In genomic region chr12:40152783-40153383, GRCh38 we compare ENCODE assay signal across 7 cellular contexts. TPM values are rescaled to one million over a fixed set of nuclear protein-coding genes. Genes with fewer than 3 reads are reported as not detected.
DNase-seq lines count a peak whose midpoint lies in the region; ATAC-seq and TF ChIP-seq lines count a peak whose summit lies in the region.

No MANE protein-coding gene starts in this region.

- peak; percentile 40 for DNase-seq in Jurkat, Clone E6-1 (ENCODE audit: low read depth, low spot score)
- peak; percentile 60 for DNase-seq in SK-N-DZ (ENCODE audit: low spot score)
- DNase-seq in brain microvascular endothelial cell, result peak; percentile 51
- DNase-seq in kidney glomerular epithelial cell (lab: John Stamatoyannopoulos, UW), result peak; percentile 22
- DNase-seq in stimulated activated CD4-positive, alpha-beta T cell treated with anti-CD3 and anti-CD28 coated beads, Interleukin-4, amount 100 ng/mL, for 48 hours (ENCODE audit: low read depth in 2 of 2), result peak; percentile 24 to 36

- in situ Hi-C loops in brain microvascular endothelial cell (cut with HindIII; ENCODE audit: low pct_ligation_motif_present, low sequenced_read_pairs), result no loop called here

- H3K4me3 ChIP-seq in Jurkat, Clone E6-1 (ENCODE audit: low read length), result no peak overlapping the region
- no peak overlapping the region for H3K4me3 ChIP-seq in brain microvascular endothelial cell (ENCODE audit: low read depth, low read length)

- TF ChIP-seq CTCF in GM12873 (IDR thresholded peaks at IDR 0.05; ENCODE audit: insufficient read depth, low read depth, low read length, missing control alignments) (peak; percentile 65), brain microvascular endothelial cell (IDR thresholded peaks at IDR 0.05; ENCODE audit: low read depth, low read length, missing control alignments) (peak; percentile 84)

- no peak for ATAC-seq in GM19463 (IDR thresholded peaks at IDR 0.05; ENCODE audit: unreplicated experiment)

- no peaks in the 10 kb centered on the region for H3K27me3 ChIP-seq in brain microvascular endothelial cell (replicated peaks)

- H3K27ac ChIP-seq in brain microvascular endothelial cell, result no peak overlapping the region

- H3K36me3 ChIP-seq in brain microvascular endothelial cell (replicated peaks), result no peaks in the 10 kb centered on the region

RNA-seq across cellular contexts. Expression of gene SLC2A13, which starts 47.0 kb away (rescaled TPM):
- 2.7 TPM for polyA plus RNA-seq in Jurkat, Clone E6-1 (2012; ENCODE audit: insufficient read depth, insufficient read length)
- polyA plus RNA-seq in SK-N-DZ (2014; cell fraction: cytosol; rRNA removed), result 6.2 and 8.6 TPM in 2 replicates
- polyA plus RNA-seq in SK-N-DZ (2014; cell fraction: nucleus; rRNA removed), result 8.0 and 8.3 TPM in 2 replicates
